14 cellular contexts compared by ENCODE assay signal in the genomic region with DNA sequence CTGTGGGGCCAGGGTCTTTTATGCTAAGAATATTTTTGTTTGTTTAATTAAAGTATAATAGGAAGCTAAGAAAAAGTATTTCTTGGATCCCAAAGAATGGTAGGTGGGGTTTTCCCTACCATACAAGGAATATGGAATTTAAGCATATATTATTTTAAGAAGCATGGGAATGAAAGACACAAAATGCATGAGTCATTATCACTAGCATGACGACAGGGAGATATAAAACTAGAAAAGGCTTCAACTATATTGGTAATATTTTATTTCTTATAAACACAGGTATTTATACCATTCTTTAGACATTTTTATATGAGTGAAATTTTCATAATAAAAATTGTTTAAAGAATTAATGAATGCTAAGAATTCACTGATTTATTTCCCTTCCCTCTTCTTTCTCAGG. TPM values are rescaled to one million over a fixed set of nuclear protein-coding genes. Genes with fewer than 3 reads are reported as not detected.
DNase-seq lines count a peak whose midpoint lies in the region; ATAC-seq and TF ChIP-seq lines count a peak whose summit lies in the region.
"Had no signal": no experiment of that assay in that cellular context is flagged by ENCODE, and none has a peak within 500 bp of the region (broad histone marks: within the 10 kb centered on the region; RNA-seq: fewer than 3 reads in every experiment).

No MANE protein-coding gene starts in this region.

- WGBS in body of pancreas, 2 donors = 14 to 18% methylated on average over 1 of the region's 1 CpG
- 30 to 65% (median 36%) methylated on average over 1 of the region's 1 CpG for WGBS in psoas muscle, 3 donors
- 37% methylated on average over 1 of the region's 1 CpG for WGBS in right cardiac atrium

- H3K27me3 Mint-ChIP-seq in Calu3 (ENCODE audit: unreplicated experiment) (no peaks in the 10 kb centered on the region), CD14-positive monocyte (ENCODE audit: low read depth in 3 of 3) (no peaks in the 10 kb centered on the region)

- H3K4me3 Mint-ChIP-seq in Calu3 (ENCODE audit: low read depth, unreplicated experiment) = peak overlapping the region; percentile 35
- H3K4me3 Mint-ChIP-seq in CD14-positive monocyte = no peak overlapping the region
- H3K4me3 Mint-ChIP-seq: H9 had no signal

- no peak for ATAC-seq in body of pancreas
- no peak for ATAC-seq in psoas muscle
- no peak for ATAC-seq in right cardiac atrium
- ATAC-seq: A549 had no signal

- no peaks in the 10 kb centered on the region for H3K36me3 Mint-ChIP-seq in Calu3 (ENCODE audit: insufficient read depth, unreplicated experiment)
- no peaks in the 10 kb centered on the region for H3K36me3 Mint-ChIP-seq in CD14-positive monocyte

- H3K4me1 ChIP-seq in body of pancreas (peaks cover 24% of the 10 kb centered on the region), psoas muscle (peaks cover 29% of the 10 kb centered on the region), right cardiac atrium (ENCODE audit: control insufficient read depth, insufficient read depth, low read length) (no peaks in the 10 kb centered on the region)
- H3K4me1 ChIP-seq: A549 had no signal

- H3K27ac ChIP-seq in body of pancreas (peak overlapping the region in 3 of 4 donors; percentile 9 to 74 (median 27)), psoas muscle (peak overlapping the region; percentile 30), right cardiac atrium (ENCODE audit: low read length) (no peak overlapping the region)
- H3K27ac ChIP-seq: A549 had no signal

- CTCF ChIA-PET in Calu3 (lab: Charles Lee) = no interaction called here

- H3K9me3 Mint-ChIP-seq in Calu3 (ENCODE audit: low read depth, unreplicated experiment) = no peaks in the 10 kb centered on the region
- H3K9me3 Mint-ChIP-seq in CD14-positive monocyte = peaks cover 0 to 4% (median 0%) of the 10 kb centered on the region in 7 donors

- intact Hi-C loops in Calu3 (cut with micrococcal nuclease; ENCODE audit: unreplicated experiment) = loop anchor here (5.0 kb wide), 2 partner anchors 58 to 207 kb away; no protein-coding TSS in a partner anchor
- intact Hi-C loops in body of pancreas (cut with DNase I) = no loop called here
- intact Hi-C loops in psoas muscle (cut with DNase I) = no loop called here
- intact Hi-C loops in CD14-positive monocyte (cut with micrococcal nuclease) = no loop called here
- intact Hi-C loops in right cardiac atrium (cut with DNase I) = no loop called here

- no peaks in the 10 kb centered on the region for H3K36me3 ChIP-seq in body of pancreas (replicated peaks in 1 of 2; ENCODE audit: insufficient read depth in 1 of 2, low read depth in 2 of 2)
- no peaks in the 10 kb centered on the region for H3K36me3 ChIP-seq in psoas muscle (ENCODE audit: insufficient read depth in 1 of 2, low read depth in 1 of 2)

- H3K9me3 ChIP-seq in body of pancreas = no peaks in the 10 kb centered on the region
- no peaks in the 10 kb centered on the region for H3K9me3 ChIP-seq in psoas muscle
- H3K9me3 ChIP-seq in right cardiac atrium (ENCODE audit: control insufficient read depth, low read length) = no peaks in the 10 kb centered on the region
- H3K9me3 ChIP-seq: A549 had no signal

- no peaks in the 10 kb centered on the region for H3K27me3 ChIP-seq in body of pancreas
- no peaks in the 10 kb centered on the region for H3K27me3 ChIP-seq in psoas muscle (ENCODE audit: insufficient read depth in 3 of 3, low read length in 2 of 3)
- H3K27me3 ChIP-seq in right cardiac atrium (ENCODE audit: control insufficient read depth, insufficient read depth) = no peaks in the 10 kb centered on the region

- no peak for TF ChIP-seq CTCF in Calu3 (IDR thresholded peaks at IDR 0.05; ENCODE audit: unreplicated experiment)
- TF ChIP-seq CTCF in body of pancreas (IDR thresholded peaks at IDR 0.05) = no peak
- no peak for TF ChIP-seq CTCF in psoas muscle (IDR thresholded peaks at IDR 0.05)
- TF ChIP-seq CTCF in CD14-positive monocyte (IDR thresholded peaks at IDR 0.05) = no peak

- peak overlapping the region; percentile 33 for H3K27ac Mint-ChIP-seq in Calu3 (ENCODE audit: unreplicated experiment)
- no peak overlapping the region for H3K27ac Mint-ChIP-seq in CD14-positive monocyte
- H3K27ac Mint-ChIP-seq: H9 had no signal

- peaks cover 36% of the 10 kb centered on the region for H3K4me1 Mint-ChIP-seq in Calu3 (ENCODE audit: low read depth, unreplicated experiment)
- H3K4me1 Mint-ChIP-seq in CD14-positive monocyte = no peaks in the 10 kb centered on the region
- H3K4me1 Mint-ChIP-seq: H9 had no signal

- BruUV-seq in Calu3 (replicated peaks; lab: Mats Ljungman, UMichigan) = no TSS peak

- TF ChIP-seq POLR2A in body of pancreas (IDR thresholded peaks at IDR 0.05) = no peak

- no peak overlapping the region for H3K4me3 ChIP-seq in body of pancreas
- H3K4me3 ChIP-seq in psoas muscle = no peak overlapping the region
- H3K4me3 ChIP-seq in right cardiac atrium (ENCODE audit: low read length) = no peak overlapping the region
- H3K4me3 ChIP-seq: A549 had no signal

- DNase-seq in Calu3 = no peak
- DNase-seq in body of pancreas = no peak
- DNase-seq in hepatic stellate cell (ENCODE audit: low spot score) = peak; percentile 5
- DNase-seq in psoas muscle = no peak
- no peak for DNase-seq in middle frontal gyrus (ENCODE audit: extremely low spot score, low spot score)
- DNase-seq in CD14-positive monocyte (ENCODE audit: low spot score) = no peak
- no peak for DNase-seq in right cardiac atrium
- DNase-seq in HK-2 (ENCODE audit: unreplicated experiment) = no peak
- DNase-seq: DMS79, H9, NCI-H187, NCI-H226, NCI-H524 treated with DMSO at 0.1 percent for 48 hours had no signal

RNA-seq across cellular contexts. Expression of a gene that starts 39.3 kb away (rescaled TPM):
- 18.4 and 22.0 TPM in 2 replicates for total RNA-seq in Calu3 (2022)
- total RNA-seq in body of pancreas = 10 to 100 TPM; 21.4 to 23.6 TPM
- total RNA-seq in psoas muscle = 10 to 100 TPM; 14.6 to 47.6 (median 33.1) TPM
- polyA plus RNA-seq in psoas muscle = 1 to 10 TPM in 2 of 3 donors, under 1 TPM in 1; 0.61 to 5.7 (median 4.9) TPM
- not detected for polyA plus RNA-seq in CD14-positive monocyte
- 10 to 100 TPM; 18.0 to 26.7 (median 22.6) TPM for total RNA-seq in right cardiac atrium
- polyA plus RNA-seq in right cardiac atrium = 3.3 TPM
- total RNA-seq: H9 had no signal
